ENCODE assay signal across 14 cellular contexts in genomic region chr1:227970076-227970995, GRCh38. TPM values are rescaled to one million over a fixed set of nuclear protein-coding genes. Genes with fewer than 3 reads are reported as not detected.
"Had no signal": no experiment of that assay in that cellular context is flagged by ENCODE, and none has a peak within 500 bp of the region (broad histone marks: within the 10 kb centered on the region; RNA-seq: fewer than 3 reads in every experiment).

No MANE protein-coding gene starts in this region.

RNA-seq across cellular contexts. Expression of gene WNT9A, which starts 22.6 kb away (rescaled TPM):
- total RNA-seq: activated CD8-positive, alpha-beta T cell treated with anti-CD3 and anti-CD28 coated beads, Interleukin-2, amount 10 ng/mL, durations not matched to agents 7 days and 5 days; activated naive CD4-positive, alpha-beta T cell treated with anti-CD3 and anti-CD28 coated beads, Interleukin-2, amount 50 U/mL, for 72 hours; activated naive CD8-positive, alpha-beta T cell treated with anti-CD3 and anti-CD28 coated beads for 36 hours had no signal
- polyA plus RNA-seq: cardiac muscle cell had no signal

RNA-seq across cellular contexts. Expression of gene WNT3A, which starts 36.5 kb away (rescaled TPM):
- total RNA-seq: activated CD4-positive, alpha-beta memory T cell treated with anti-CD3 and anti-CD28 coated beads, Interleukin-2, amount 10 ng/mL, durations not matched to agents 7 days and 5 days; activated CD4-positive, alpha-beta T cell treated with anti-CD3 and anti-CD28 coated beads for 36 hours; activated CD4-positive, alpha-beta T cell treated with anti-CD3 and anti-CD28 coated beads, Interleukin-2, amount 10 ng/mL, durations not matched to agents 7 days and 5 days; activated CD8-positive, alpha-beta memory T cell treated with anti-CD3 and anti-CD28 coated beads, Interleukin-2, amount 10 ng/mL, durations not matched to agents 7 days and 5 days; activated CD8-positive, alpha-beta T cell treated with anti-CD3 and anti-CD28 coated beads, Interleukin-2, amount 10 ng/mL, durations not matched to agents 7 days and 5 days; activated naive CD8-positive, alpha-beta T cell treated with anti-CD3 and anti-CD28 coated beads for 36 hours; activated T-helper 2 cell treated with anti-CD3 and anti-CD28 coated beads, Interferon-gamma antibody, Interleukin-2, Interleukin-4, amounts not matched to agents 10 μg/mL and 5 μg/mL and 100 μg/mL, durations not matched to agents 14 hours and 24 hours and 36 hours; ascending aorta; bronchial epithelial cell; cardiac muscle cell; T-helper 1 cell treated with Interleukin-12 subunit alpha and Interleukin-12 subunit beta and Interleukin-4 antibody, amounts not matched to agents 30 ng/mL and 1 ng/mL, for 36 hours; T-helper 17 cell; T-helper 2 cell treated with Interferon-gamma antibody and Interleukin-4, amounts not matched to agents 100 ng/mL and 5 ng/mL, for 36 hours had no signal
- polyA plus RNA-seq: cardiac muscle cell had no signal
